Comparison of ENCODE assay signal across 23 cellular contexts in genomic region chr13:37534181-37534580, GRCh38.
A peak's percentile ranks its signal among the peaks of the same experiment; 100 is the strongest.
DNase-seq lines count a peak whose midpoint lies in the region; ATAC-seq and TF ChIP-seq lines count a peak whose summit lies in the region.
"Had no signal": no experiment of that assay in that cellular context is flagged by ENCODE, and none has a peak within 500 bp of the region (broad histone marks: within the 10 kb centered on the region; RNA-seq: fewer than 3 reads in every experiment).

No MANE protein-coding gene starts in this region.

- H3K27me3 Mint-ChIP-seq in chondrocyte (ENCODE audit: low read depth) = no peaks in the 10 kb centered on the region
- H3K27me3 Mint-ChIP-seq: naive thymus-derived CD8-positive, alpha-beta T cell had no signal

- no peaks in the 10 kb centered on the region for H3K27me3 ChIP-seq in mesenchymal stem cell (ENCODE audit: control insufficient read depth in 1 of 2, insufficient read depth in 1 of 2, low read length in 2 of 2)
- H3K27me3 ChIP-seq: cardiac muscle cell had no signal

- no peak overlapping the region for H2BK12ac ChIP-seq in mesenchymal stem cell (ENCODE audit: low read length in 2 of 2)

- intact Hi-C loops in posterior cingulate gyrus (cut with DNase I) = no loop called here

- no peak overlapping the region for H2AK5ac ChIP-seq in mesenchymal stem cell (ENCODE audit: low read length, severe bottlenecking)

- H3K4me3 Mint-ChIP-seq in chondrocyte (ENCODE audit: unreplicated experiment) = peak overlapping the region; percentile 13
- H3K4me3 Mint-ChIP-seq: endodermal cell; naive thymus-derived CD8-positive, alpha-beta T cell had no signal

- H2BK120ac ChIP-seq in mesenchymal stem cell (ENCODE audit: low read depth, low read length) = no peak overlapping the region

- no peak overlapping the region for H3K14ac ChIP-seq in mesenchymal stem cell (ENCODE audit: low read length in 2 of 2)

- no peaks in the 10 kb centered on the region for H3K36me3 ChIP-seq in mesenchymal stem cell (ENCODE audit: control insufficient read depth in 1 of 2, insufficient read depth in 2 of 2, low read depth in 1 of 2, low read length in 2 of 2)
- H3K36me3 ChIP-seq: cardiac muscle cell, left ventricle myocardium inferior had no signal

- H3K79me1 ChIP-seq in mesenchymal stem cell (replicated peaks; ENCODE audit: low read length, poor library complexity, severe bottlenecking) = no peaks in the 10 kb centered on the region

- H3K4me2 ChIP-seq in mesenchymal stem cell (ENCODE audit: low read length, poor library complexity, severe bottlenecking) = no peak overlapping the region

- no peak overlapping the region for H2BK5ac ChIP-seq in mesenchymal stem cell (ENCODE audit: low read depth, low read length, poor library complexity, severe bottlenecking)

- H3K4me1 Mint-ChIP-seq in chondrocyte (ENCODE audit: low read depth) = peaks cover 25% of the 10 kb centered on the region
- H3K4me1 Mint-ChIP-seq: naive thymus-derived CD8-positive, alpha-beta T cell had no signal

- no peak overlapping the region for H3K18ac ChIP-seq in mesenchymal stem cell (ENCODE audit: low read depth in 1 of 2, low read length in 2 of 2)

- H4K91ac ChIP-seq in mesenchymal stem cell (ENCODE audit: low read length) = no peak overlapping the region

- H3K27ac ChIP-seq in mesenchymal stem cell (ENCODE audit: low read length, poor library complexity, severe bottlenecking) = no peak overlapping the region
- H3K27ac ChIP-seq: cardiac muscle cell, left ventricle myocardium inferior had no signal

- no peak overlapping the region for H2BK15ac ChIP-seq in mesenchymal stem cell (ENCODE audit: low read depth, poor library complexity, severe bottlenecking)

- no peaks in the 10 kb centered on the region for H3K4me1 ChIP-seq in mesenchymal stem cell (ENCODE audit: control insufficient read depth, insufficient read depth, low read depth, low read length)
- H3K4me1 ChIP-seq: left ventricle myocardium inferior had no signal

- no peak for ATAC-seq in HG03280 (IDR thresholded peaks at IDR 0.05; ENCODE audit: unreplicated experiment)
- ATAC-seq: naive thymus-derived CD8-positive, alpha-beta T cell; right cardiac atrium had no signal

- H3K4me3 ChIP-seq in mesenchymal stem cell (ENCODE audit: insufficient read depth in 1 of 2, low read depth in 1 of 2, low read length in 2 of 2) = no peak overlapping the region
- H3K4me3 ChIP-seq: cardiac muscle cell, left ventricle myocardium inferior had no signal

- DNase-seq in Daoy (ENCODE audit: low read depth) = peak; percentile 1
- peak; percentile 28 for DNase-seq in NCI-H226
- DNase-seq in chondrocyte (ENCODE audit: low spot score) = no peak
- no peak for DNase-seq in mesenchymal stem cell
- no peak for DNase-seq in foreskin melanocyte
- DNase-seq in activated gamma-delta T cell (lab: John Stamatoyannopoulos, UW) = no peak
- no peak for DNase-seq in posterior cingulate gyrus
- DNase-seq: activated gamma-delta T cell treated with Interleukin-2 at 50 U/mL for 16 hours; endodermal cell; GDM1; hypothalamus; KBM-7; left ventricle myocardium inferior; naive thymus-derived CD8-positive, alpha-beta T cell; NCI-H1436 treated with DMSO at 0.1 percent for 48 hours; NCI-H526 treated with DMSO at 0.1 percent for 48 hours; right cardiac atrium; RPMI8226; stimulated activated CD4-positive, alpha-beta T cell treated with anti-CD3 and anti-CD28 coated beads, Interleukin-4, amount 100 ng/mL, for 1 hour; stimulated activated naive CD4-positive, alpha-beta T cell; T1000 had no signal

- no peak for TF ChIP-seq CTCF in chondrocyte (IDR thresholded peaks at IDR 0.05)

- H3K4ac ChIP-seq in mesenchymal stem cell (ENCODE audit: low read depth in 1 of 2, low read length in 2 of 2) = no peak overlapping the region

- H3K9ac ChIP-seq in mesenchymal stem cell (ENCODE audit: low read length) = peak overlapping the region; percentile 65

- no peak overlapping the region for H2AFZ ChIP-seq in mesenchymal stem cell (ENCODE audit: low read depth, low read length)

- WGBS in mesenchymal stem cell = 64% methylated on average over 2 of the region's 3 CpGs

- peaks cover 31% of the 10 kb centered on the region for H3K9me3 Mint-ChIP-seq in chondrocyte (ENCODE audit: low read depth)

- H4K8ac ChIP-seq in mesenchymal stem cell (ENCODE audit: low read length) = no peak overlapping the region

- no peak overlapping the region for H3K23ac ChIP-seq in mesenchymal stem cell (ENCODE audit: low read length in 2 of 2)

- peak overlapping the region; percentile 97 for H3K27ac Mint-ChIP-seq in chondrocyte (ENCODE audit: unreplicated experiment)
- H3K27ac Mint-ChIP-seq: endodermal cell; naive thymus-derived CD8-positive, alpha-beta T cell had no signal

- peaks cover 12% of the 10 kb centered on the region for H3K36me3 Mint-ChIP-seq in chondrocyte (ENCODE audit: low read depth)

- no peaks in the 10 kb centered on the region for H3K9me3 ChIP-seq in mesenchymal stem cell (ENCODE audit: control insufficient read depth, low read length)

Comparison
In these comparisons a context has a peak if more than half of its experiments do, and no peak if none do; other contexts are left out.
1. DNase-seq: peak in Daoy (single experiment) and NCI-H226 (single experiment); none in chondrocyte (single experiment), mesenchymal stem cell (single experiment), foreskin melanocyte (single experiment), activated gamma-delta T cell (single experiment) and posterior cingulate gyrus (0 of 10).